In the genomic region with DNA sequence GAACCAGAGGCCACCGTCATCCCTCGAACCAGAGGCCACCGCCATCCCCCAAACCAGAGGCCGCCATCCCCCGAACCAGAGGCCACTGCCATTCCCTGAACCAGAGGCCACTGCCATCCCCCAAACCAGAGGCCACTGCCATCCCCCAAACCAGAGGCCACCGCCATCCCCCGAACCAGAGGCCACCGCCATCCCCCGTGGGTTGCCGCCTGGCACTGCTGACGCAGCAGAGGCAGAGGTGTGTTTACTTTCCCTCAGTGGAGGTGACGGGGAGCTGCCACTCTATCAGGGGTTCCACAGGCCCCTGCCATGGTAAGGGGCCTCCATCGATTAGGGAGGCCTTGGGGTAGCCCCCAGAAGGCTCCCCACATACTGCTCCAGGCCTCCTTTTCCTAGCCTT, we compare ENCODE assay signal across 18 cellular contexts. TPM values are rescaled to one million over a fixed set of nuclear protein-coding genes. Genes with fewer than 3 reads are reported as not detected.
DNase-seq lines count a peak whose midpoint lies in the region; ATAC-seq and TF ChIP-seq lines count a peak whose summit lies in the region.
"Had no signal": no experiment of that assay in that cellular context is flagged by ENCODE, and none has a peak within 500 bp of the region (broad histone marks: within the 10 kb centered on the region; RNA-seq: fewer than 3 reads in every experiment).

No MANE protein-coding gene starts in this region.

- no peak for TF ChIP-seq POLR2A in body of pancreas (IDR thresholded peaks at IDR 0.05)

- in situ Hi-C loops in ACHN (cut with HindIII; ENCODE audit: low pct_ligation_motif_present, low pct_unique_long_range_greater_than_20kb, low sequenced_read_pairs) = no loop called here

- no peaks in the 10 kb centered on the region for H3K36me3 ChIP-seq in CD4-positive, CD25-positive, alpha-beta regulatory T cell (ENCODE audit: control insufficient read depth, insufficient read depth, low read length)
- no peaks in the 10 kb centered on the region for H3K36me3 ChIP-seq in body of pancreas (replicated peaks in 1 of 2; ENCODE audit: insufficient read depth in 1 of 2, low read depth in 2 of 2)
- H3K36me3 ChIP-seq: BE2C, cardiac muscle cell, prostate gland had no signal

- H3K4me3 Mint-ChIP-seq in CD4-positive, CD25-positive, alpha-beta regulatory T cell = peak overlapping the region; percentile 39 to 89 (median 84)
- H3K4me3 Mint-ChIP-seq in activated T-helper 1 cell treated with anti-CD3 and anti-CD28 coated beads, Interleukin-12 subunit alpha, Interleukin-12 subunit beta, Interleukin-2, Interleukin-4 antibody, amounts not matched to agents 30 ng/mL and 10 ng/mL and 1 ng/mL, durations not matched to agents 14 hours and 24 hours and 36 hours = peak overlapping the region; percentile 47
- peak overlapping the region; percentile 82 for H3K4me3 Mint-ChIP-seq in natural killer cell
- H3K4me3 Mint-ChIP-seq: endodermal cell had no signal

- TF ChIP-seq CTCF in GM12875 (IDR thresholded peaks at IDR 0.05; ENCODE audit: borderline replicate concordance, insufficient read depth, low read depth, low read length) (no peak), natural killer cell (IDR thresholded peaks at IDR 0.05) (no peak), body of pancreas (IDR thresholded peaks at IDR 0.05) (no peak)

- no peaks in the 10 kb centered on the region for H3K9me3 ChIP-seq in CD4-positive, CD25-positive, alpha-beta regulatory T cell (ENCODE audit: control insufficient read depth in 2 of 2, low read length in 2 of 2)
- H3K9me3 ChIP-seq in body of pancreas = no peaks in the 10 kb centered on the region
- H3K9me3 ChIP-seq: BE2C, prostate gland had no signal

- H3K9me3 Mint-ChIP-seq in CD4-positive, CD25-positive, alpha-beta regulatory T cell = no peaks in the 10 kb centered on the region
- H3K9me3 Mint-ChIP-seq in activated T-helper 1 cell treated with anti-CD3 and anti-CD28 coated beads, Interleukin-12 subunit alpha, Interleukin-12 subunit beta, Interleukin-2, Interleukin-4 antibody, amounts not matched to agents 30 ng/mL and 10 ng/mL and 1 ng/mL, durations not matched to agents 14 hours and 24 hours and 36 hours = no peaks in the 10 kb centered on the region
- no peaks in the 10 kb centered on the region for H3K9me3 Mint-ChIP-seq in natural killer cell
- H3K9me3 Mint-ChIP-seq: endodermal cell had no signal

- peaks cover 43% of the 10 kb centered on the region for H3K4me1 ChIP-seq in CD4-positive, CD25-positive, alpha-beta regulatory T cell (ENCODE audit: control insufficient read depth, insufficient read depth, low read length, poor library complexity, severe bottlenecking)
- H3K4me1 ChIP-seq in body of pancreas = no peaks in the 10 kb centered on the region
- H3K4me1 ChIP-seq: BE2C, prostate gland had no signal

- no peaks in the 10 kb centered on the region for H3K36me3 Mint-ChIP-seq in CD4-positive, CD25-positive, alpha-beta regulatory T cell
- H3K36me3 Mint-ChIP-seq in activated T-helper 1 cell treated with anti-CD3 and anti-CD28 coated beads, Interleukin-12 subunit alpha, Interleukin-12 subunit beta, Interleukin-2, Interleukin-4 antibody, amounts not matched to agents 30 ng/mL and 10 ng/mL and 1 ng/mL, durations not matched to agents 14 hours and 24 hours and 36 hours (ENCODE audit: low read depth) = peaks cover 2% of the 10 kb centered on the region
- no peaks in the 10 kb centered on the region for H3K36me3 Mint-ChIP-seq in natural killer cell
- H3K36me3 Mint-ChIP-seq: activated naive CD8-positive, alpha-beta T cell had no signal

- intact Hi-C loops in activated T-helper 1 cell treated with anti-CD3 and anti-CD28 coated beads, Interleukin-12 subunit alpha, Interleukin-12 subunit beta, Interleukin-2, Interleukin-4 antibody, amounts not matched to agents 30 ng/mL and 10 ng/mL and 1 ng/mL, durations not matched to agents 14 hours and 24 hours and 36 hours (cut with micrococcal nuclease) = loop anchor here (2.0 to 5.0 kb wide), 3 partner anchors 61 to 104 kb away; no protein-coding TSS in a partner anchor
- intact Hi-C loops in natural killer cell (cut with micrococcal nuclease) = no loop called here
- intact Hi-C loops in body of pancreas (cut with DNase I) = no loop called here

- H3K27me3 Mint-ChIP-seq in CD4-positive, CD25-positive, alpha-beta regulatory T cell = peaks cover 13% of the 10 kb centered on the region
- peaks cover 25% of the 10 kb centered on the region for H3K27me3 Mint-ChIP-seq in activated T-helper 1 cell treated with anti-CD3 and anti-CD28 coated beads, Interleukin-12 subunit alpha, Interleukin-12 subunit beta, Interleukin-2, Interleukin-4 antibody, amounts not matched to agents 30 ng/mL and 10 ng/mL and 1 ng/mL, durations not matched to agents 14 hours and 24 hours and 36 hours (ENCODE audit: insufficient read depth)
- peaks cover 0 to 7% of the 10 kb centered on the region in 2 donors for H3K27me3 Mint-ChIP-seq in natural killer cell (ENCODE audit: low read depth in 2 of 2)
- H3K27me3 Mint-ChIP-seq: activated naive CD8-positive, alpha-beta T cell had no signal

- no peak for ATAC-seq in CD4-positive, CD25-positive, alpha-beta regulatory T cell (ENCODE audit: low read depth in 2 of 2)
- ATAC-seq in natural killer cell (no peak), body of pancreas (no peak)
- ATAC-seq: left lobe of liver had no signal

- no peak overlapping the region for H3K27ac ChIP-seq in CD4-positive, CD25-positive, alpha-beta regulatory T cell (ENCODE audit: insufficient read depth, low read length, poor library complexity, severe bottlenecking)
- no peak overlapping the region for H3K27ac ChIP-seq in body of pancreas
- H3K27ac ChIP-seq: cardiac muscle cell, prostate gland had no signal

- no peak overlapping the region for H3K4me3 ChIP-seq in CD4-positive, CD25-positive, alpha-beta regulatory T cell (ENCODE audit: low read depth, low read length)
- H3K4me3 ChIP-seq in GM12875 (ENCODE audit: low read depth, low read length) = peak overlapping the region; percentile 50
- H3K4me3 ChIP-seq in body of pancreas = no peak overlapping the region
- H3K4me3 ChIP-seq: cardiac muscle cell, prostate gland had no signal

- no peak for DNase-seq in CD4-positive, CD25-positive, alpha-beta regulatory T cell
- DNase-seq in activated T-helper 1 cell treated with anti-CD3 and anti-CD28 coated beads, Interleukin-12 subunit alpha, Interleukin-12 subunit beta, Interleukin-2, Interleukin-4 antibody, amounts not matched to agents 30 ng/mL and 10 ng/mL and 1 ng/mL, durations not matched to agents 14 hours and 24 hours and 36 hours (ENCODE audit: low spot score) = no peak
- no peak for DNase-seq in natural killer cell
- DNase-seq in ACHN = no peak
- DNase-seq in body of pancreas = no peak
- DNase-seq in AG08395 (ENCODE audit: low spot score) = no peak
- DNase-seq in HCEC 1CT = no peak
- DNase-seq: activated CD4-positive, CD25-positive, alpha-beta regulatory T cell; activated T-cell treated with anti-CD3 and anti-CD28 coated beads for 4 hours; endodermal cell; NCI-H2081 treated with DMSO at 0.1 percent for 48 hours; NCI-H526 treated with DMSO at 0.1 percent for 48 hours had no signal

- WGBS in body of pancreas, 2 donors = 78 to 100% methylated on average over 5 to 8 of the region's 13 CpGs

- peaks cover 5 to 59% (median 26%) of the 10 kb centered on the region in 4 donors for H3K4me1 Mint-ChIP-seq in CD4-positive, CD25-positive, alpha-beta regulatory T cell
- H3K4me1 Mint-ChIP-seq in activated T-helper 1 cell treated with anti-CD3 and anti-CD28 coated beads, Interleukin-12 subunit alpha, Interleukin-12 subunit beta, Interleukin-2, Interleukin-4 antibody, amounts not matched to agents 30 ng/mL and 10 ng/mL and 1 ng/mL, durations not matched to agents 14 hours and 24 hours and 36 hours (ENCODE audit: low read depth) = peaks cover 32% of the 10 kb centered on the region
- H3K4me1 Mint-ChIP-seq in natural killer cell = peaks cover 38 to 53% of the 10 kb centered on the region in 2 donors

- H3K27me3 ChIP-seq in CD4-positive, CD25-positive, alpha-beta regulatory T cell (ENCODE audit: control insufficient read depth, insufficient read depth, low read length) = peaks cover 2% of the 10 kb centered on the region
- H3K27me3 ChIP-seq in body of pancreas = no peaks in the 10 kb centered on the region

- H3K27ac Mint-ChIP-seq in CD4-positive, CD25-positive, alpha-beta regulatory T cell = peak overlapping the region in 2 of 3 donors; percentile 42 to 79
- H3K27ac Mint-ChIP-seq in activated T-helper 1 cell treated with anti-CD3 and anti-CD28 coated beads, Interleukin-12 subunit alpha, Interleukin-12 subunit beta, Interleukin-2, Interleukin-4 antibody, amounts not matched to agents 30 ng/mL and 10 ng/mL and 1 ng/mL, durations not matched to agents 14 hours and 24 hours and 36 hours = no peak overlapping the region
- H3K27ac Mint-ChIP-seq in natural killer cell = peak overlapping the region; percentile 93 to 94
- H3K27ac Mint-ChIP-seq: activated naive CD8-positive, alpha-beta T cell; endodermal cell had no signal

RNA-seq across cellular contexts. Expression of a gene that starts 1.5 kb away (rescaled TPM):
- total RNA-seq in CD4-positive, CD25-positive, alpha-beta regulatory T cell = 131 TPM
- 10 to 100 TPM; 17.7 to 23.7 (median 21.0) TPM for polyA plus RNA-seq in CD4-positive, CD25-positive, alpha-beta regulatory T cell
- 24.9 and 31.4 TPM in 2 replicates for total RNA-seq in activated T-helper 1 cell treated with anti-CD3 and anti-CD28 coated beads, Interleukin-12 subunit alpha, Interleukin-12 subunit beta, Interleukin-2, Interleukin-4 antibody, amounts not matched to agents 30 ng/mL and 10 ng/mL and 1 ng/mL, durations not matched to agents 14 hours and 24 hours and 36 hours
- total RNA-seq in natural killer cell (100 to 1,000 TPM; 124 to 189 (median 138) TPM), body of pancreas (10 to 100 TPM; 29.6 to 42.2 TPM)
